Comparison of ENCODE assay signal across 1 cellular context in the genomic region with DNA sequence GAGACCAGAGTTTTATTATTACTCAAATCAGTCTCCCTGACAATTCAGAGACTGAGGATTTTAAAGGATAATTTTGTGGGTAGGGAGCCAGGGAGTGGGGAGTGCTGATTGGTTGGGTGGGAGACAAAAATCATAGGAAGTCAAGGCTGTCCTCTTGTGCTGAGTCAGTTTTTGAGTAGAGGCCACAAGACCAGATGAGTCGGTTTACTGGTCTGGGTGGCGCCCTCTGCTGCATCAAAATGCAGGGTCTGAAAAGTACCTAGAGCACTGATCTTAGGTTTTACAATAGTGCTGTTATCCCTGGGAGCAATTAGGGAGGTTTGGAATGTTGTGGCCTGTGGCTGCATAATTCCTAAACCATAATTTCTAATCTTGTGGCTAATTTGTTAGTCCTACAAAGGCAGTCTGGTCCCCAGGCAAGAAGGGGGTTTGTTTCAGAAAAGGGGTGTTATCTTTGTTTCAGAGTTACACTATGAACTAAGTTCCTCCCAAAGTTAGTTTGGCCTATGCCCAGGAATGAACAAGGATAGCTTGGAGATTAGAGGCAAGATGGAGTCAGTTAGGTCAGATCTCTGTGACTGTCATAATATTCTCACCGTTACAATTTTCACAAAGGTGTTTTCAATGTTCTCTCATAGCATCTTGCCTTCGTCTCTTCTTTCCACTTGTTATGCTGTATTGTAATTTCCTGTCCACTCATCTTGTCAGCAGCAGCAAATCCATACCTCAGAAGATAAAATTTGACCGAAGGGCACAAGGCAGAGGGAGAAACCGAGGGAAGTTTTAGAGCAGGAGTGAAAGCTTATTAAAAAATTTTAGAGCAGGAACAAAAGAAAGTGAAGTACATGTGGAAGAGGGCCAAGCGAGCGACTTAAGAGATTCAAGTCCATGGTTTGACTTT.
TF ChIP-seq lines count a peak whose summit lies in the region.

No MANE protein-coding gene starts in this region.

TF ChIP-seq in K562, 482 proteins besides CTCF, POLR2A, EP300 and RAD21 (continued from another document and continues in another):
- TF ChIP-seq, protein P1, sequence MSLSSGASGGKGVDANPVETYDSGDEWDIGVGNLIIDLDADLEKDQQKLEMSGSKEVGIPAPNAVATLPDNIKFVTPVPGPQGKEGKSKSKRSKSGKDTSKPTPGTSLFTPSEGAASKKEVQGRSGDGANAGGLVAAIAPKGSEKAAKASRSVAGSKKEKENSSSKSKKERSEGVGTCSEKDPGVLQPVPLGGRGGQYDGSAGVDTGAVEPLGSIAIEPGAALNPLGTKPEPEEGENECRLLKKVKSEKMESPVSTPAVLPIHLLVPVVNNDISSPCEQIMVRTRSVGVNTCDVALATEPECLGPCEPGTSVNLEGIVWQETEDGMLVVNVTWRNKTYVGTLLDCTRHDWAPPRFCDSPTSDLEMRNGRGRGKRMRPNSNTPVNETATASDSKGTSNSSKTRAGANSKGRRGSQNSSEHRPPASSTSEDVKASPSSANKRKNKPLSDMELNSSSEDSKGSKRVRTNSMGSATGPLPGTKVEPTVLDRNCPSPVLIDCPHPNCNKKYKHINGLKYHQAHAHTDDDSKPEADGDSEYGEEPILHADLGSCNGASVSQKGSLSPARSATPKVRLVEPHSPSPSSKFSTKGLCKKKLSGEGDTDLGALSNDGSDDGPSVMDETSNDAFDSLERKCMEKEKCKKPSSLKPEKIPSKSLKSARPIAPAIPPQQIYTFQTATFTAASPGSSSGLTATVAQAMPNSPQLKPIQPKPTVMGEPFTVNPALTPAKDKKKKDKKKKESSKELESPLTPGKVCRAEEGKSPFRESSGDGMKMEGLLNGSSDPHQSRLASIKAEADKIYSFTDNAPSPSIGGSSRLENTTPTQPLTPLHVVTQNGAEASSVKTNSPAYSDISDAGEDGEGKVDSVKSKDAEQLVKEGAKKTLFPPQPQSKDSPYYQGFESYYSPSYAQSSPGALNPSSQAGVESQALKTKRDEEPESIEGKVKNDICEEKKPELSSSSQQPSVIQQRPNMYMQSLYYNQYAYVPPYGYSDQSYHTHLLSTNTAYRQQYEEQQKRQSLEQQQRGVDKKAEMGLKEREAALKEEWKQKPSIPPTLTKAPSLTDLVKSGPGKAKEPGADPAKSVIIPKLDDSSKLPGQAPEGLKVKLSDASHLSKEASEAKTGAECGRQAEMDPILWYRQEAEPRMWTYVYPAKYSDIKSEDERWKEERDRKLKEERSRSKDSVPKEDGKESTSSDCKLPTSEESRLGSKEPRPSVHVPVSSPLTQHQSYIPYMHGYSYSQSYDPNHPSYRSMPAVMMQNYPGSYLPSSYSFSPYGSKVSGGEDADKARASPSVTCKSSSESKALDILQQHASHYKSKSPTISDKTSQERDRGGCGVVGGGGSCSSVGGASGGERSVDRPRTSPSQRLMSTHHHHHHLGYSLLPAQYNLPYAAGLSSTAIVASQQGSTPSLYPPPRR (CRISPR knock-in tag; IDR thresholded peaks at IDR 0.05; ENCODE audit: borderline replicate concordance): no peak
- TF ChIP-seq ZNF212 (CRISPR knock-in tag; IDR thresholded peaks at IDR 0.05) (no peak), FOXM1 (IDR thresholded peaks at IDR 0.05; ENCODE audit: low read depth) (no peak), FOXM1 (CRISPR knock-in tag; IDR thresholded peaks at IDR 0.05; ENCODE audit: low read depth) (no peak), MEF2A (IDR thresholded peaks at IDR 0.05; ENCODE audit: control insufficient read depth, low read depth, low read length) (no peak), IRF2 (CRISPR knock-in tag; IDR thresholded peaks at IDR 0.05) (no peak), TGIF2 (CRISPR knock-in tag; IDR thresholded peaks at IDR 0.05) (no peak), ARID2 (IDR thresholded peaks at IDR 0.05) (no peak), ATF7 (IDR thresholded peaks at IDR 0.05) (no peak), POLR2H (tag; IDR thresholded peaks at IDR 0.05; ENCODE audit: low read depth) (no peak), ZNF589 (CRISPR knock-in tag; IDR thresholded peaks at IDR 0.05; ENCODE audit: low read depth) (peak; percentile 82), ESRRB (CRISPR knock-in tag; IDR thresholded peaks at IDR 0.05; ENCODE audit: borderline replicate concordance) (no peak), NFE2 (IDR thresholded peaks at IDR 0.05; ENCODE audit: low read depth) (peak; percentile 83), MTA2 (IDR thresholded peaks at IDR 0.05; ENCODE audit: low read depth) (no peak), ZBTB1 (CRISPR knock-in tag; IDR thresholded peaks at IDR 0.05; ENCODE audit: borderline replicate concordance, low read depth) (no peak), MBD2 (IDR thresholded peaks at IDR 0.05; ENCODE audit: borderline replicate concordance, low read depth) (no peak), BCL6 (CRISPR knock-in tag; IDR thresholded peaks at IDR 0.05) (no peak), ZFP30 (CRISPR knock-in tag; IDR thresholded peaks at IDR 0.05; ENCODE audit: borderline replicate concordance) (no peak), C11orf30 (IDR thresholded peaks at IDR 0.05; ENCODE audit: low read depth) (peak; percentile 91), NONO (IDR thresholded peaks at IDR 0.05; ENCODE audit: low read depth in 2 of 2, low read length in 1 of 2) (no peak), NUFIP1 (IDR thresholded peaks at IDR 0.05; ENCODE audit: partially characterized antibody) (no peak)
- TF ChIP-seq, protein P2, sequence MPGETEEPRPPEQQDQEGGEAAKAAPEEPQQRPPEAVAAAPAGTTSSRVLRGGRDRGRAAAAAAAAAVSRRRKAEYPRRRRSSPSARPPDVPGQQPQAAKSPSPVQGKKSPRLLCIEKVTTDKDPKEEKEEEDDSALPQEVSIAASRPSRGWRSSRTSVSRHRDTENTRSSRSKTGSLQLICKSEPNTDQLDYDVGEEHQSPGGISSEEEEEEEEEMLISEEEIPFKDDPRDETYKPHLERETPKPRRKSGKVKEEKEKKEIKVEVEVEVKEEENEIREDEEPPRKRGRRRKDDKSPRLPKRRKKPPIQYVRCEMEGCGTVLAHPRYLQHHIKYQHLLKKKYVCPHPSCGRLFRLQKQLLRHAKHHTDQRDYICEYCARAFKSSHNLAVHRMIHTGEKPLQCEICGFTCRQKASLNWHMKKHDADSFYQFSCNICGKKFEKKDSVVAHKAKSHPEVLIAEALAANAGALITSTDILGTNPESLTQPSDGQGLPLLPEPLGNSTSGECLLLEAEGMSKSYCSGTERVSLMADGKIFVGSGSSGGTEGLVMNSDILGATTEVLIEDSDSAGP (CRISPR knock-in tag; IDR thresholded peaks at IDR 0.05): no peak
- TF ChIP-seq, protein P3, sequence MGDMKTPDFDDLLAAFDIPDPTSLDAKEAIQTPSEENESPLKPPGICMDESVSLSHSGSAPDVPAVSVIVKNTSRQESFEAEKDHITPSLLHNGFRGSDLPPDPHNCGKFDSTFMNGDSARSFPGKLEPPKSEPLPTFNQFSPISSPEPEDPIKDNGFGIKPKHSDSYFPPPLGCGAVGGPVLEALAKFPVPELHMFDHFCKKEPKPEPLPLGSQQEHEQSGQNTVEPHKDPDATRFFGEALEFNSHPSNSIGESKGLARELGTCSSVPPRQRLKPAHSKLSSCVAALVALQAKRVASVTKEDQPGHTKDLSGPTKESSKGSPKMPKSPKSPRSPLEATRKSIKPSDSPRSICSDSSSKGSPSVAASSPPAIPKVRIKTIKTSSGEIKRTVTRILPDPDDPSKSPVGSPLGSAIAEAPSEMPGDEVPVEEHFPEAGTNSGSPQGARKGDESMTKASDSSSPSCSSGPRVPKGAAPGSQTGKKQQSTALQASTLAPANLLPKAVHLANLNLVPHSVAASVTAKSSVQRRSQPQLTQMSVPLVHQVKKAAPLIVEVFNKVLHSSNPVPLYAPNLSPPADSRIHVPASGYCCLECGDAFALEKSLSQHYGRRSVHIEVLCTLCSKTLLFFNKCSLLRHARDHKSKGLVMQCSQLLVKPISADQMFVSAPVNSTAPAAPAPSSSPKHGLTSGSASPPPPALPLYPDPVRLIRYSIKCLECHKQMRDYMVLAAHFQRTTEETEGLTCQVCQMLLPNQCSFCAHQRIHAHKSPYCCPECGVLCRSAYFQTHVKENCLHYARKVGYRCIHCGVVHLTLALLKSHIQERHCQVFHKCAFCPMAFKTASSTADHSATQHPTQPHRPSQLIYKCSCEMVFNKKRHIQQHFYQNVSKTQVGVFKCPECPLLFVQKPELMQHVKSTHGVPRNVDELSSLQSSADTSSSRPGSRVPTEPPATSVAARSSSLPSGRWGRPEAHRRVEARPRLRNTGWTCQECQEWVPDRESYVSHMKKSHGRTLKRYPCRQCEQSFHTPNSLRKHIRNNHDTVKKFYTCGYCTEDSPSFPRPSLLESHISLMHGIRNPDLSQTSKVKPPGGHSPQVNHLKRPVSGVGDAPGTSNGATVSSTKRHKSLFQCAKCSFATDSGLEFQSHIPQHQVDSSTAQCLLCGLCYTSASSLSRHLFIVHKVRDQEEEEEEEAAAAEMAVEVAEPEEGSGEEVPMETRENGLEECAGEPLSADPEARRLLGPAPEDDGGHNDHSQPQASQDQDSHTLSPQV (IDR thresholded peaks at IDR 0.05): no peak
- TF ChIP-seq, protein P4, sequence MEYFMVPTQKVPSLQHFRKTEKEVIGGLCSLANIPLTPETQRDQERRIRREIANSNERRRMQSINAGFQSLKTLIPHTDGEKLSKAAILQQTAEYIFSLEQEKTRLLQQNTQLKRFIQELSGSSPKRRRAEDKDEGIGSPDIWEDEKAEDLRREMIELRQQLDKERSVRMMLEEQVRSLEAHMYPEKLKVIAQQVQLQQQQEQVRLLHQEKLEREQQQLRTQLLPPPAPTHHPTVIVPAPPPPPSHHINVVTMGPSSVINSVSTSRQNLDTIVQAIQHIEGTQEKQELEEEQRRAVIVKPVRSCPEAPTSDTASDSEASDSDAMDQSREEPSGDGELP (CRISPR knock-in tag; IDR thresholded peaks at IDR 0.05; ENCODE audit: borderline replicate concordance): no peak
- TF ChIP-seq, protein P5, sequence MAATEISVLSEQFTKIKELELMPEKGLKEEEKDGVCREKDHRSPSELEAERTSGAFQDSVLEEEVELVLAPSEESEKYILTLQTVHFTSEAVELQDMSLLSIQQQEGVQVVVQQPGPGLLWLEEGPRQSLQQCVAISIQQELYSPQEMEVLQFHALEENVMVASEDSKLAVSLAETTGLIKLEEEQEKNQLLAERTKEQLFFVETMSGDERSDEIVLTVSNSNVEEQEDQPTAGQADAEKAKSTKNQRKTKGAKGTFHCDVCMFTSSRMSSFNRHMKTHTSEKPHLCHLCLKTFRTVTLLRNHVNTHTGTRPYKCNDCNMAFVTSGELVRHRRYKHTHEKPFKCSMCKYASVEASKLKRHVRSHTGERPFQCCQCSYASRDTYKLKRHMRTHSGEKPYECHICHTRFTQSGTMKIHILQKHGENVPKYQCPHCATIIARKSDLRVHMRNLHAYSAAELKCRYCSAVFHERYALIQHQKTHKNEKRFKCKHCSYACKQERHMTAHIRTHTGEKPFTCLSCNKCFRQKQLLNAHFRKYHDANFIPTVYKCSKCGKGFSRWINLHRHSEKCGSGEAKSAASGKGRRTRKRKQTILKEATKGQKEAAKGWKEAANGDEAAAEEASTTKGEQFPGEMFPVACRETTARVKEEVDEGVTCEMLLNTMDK (IDR thresholded peaks at IDR 0.05; ENCODE audit: borderline replicate concordance, insufficient read depth, low read depth, low read length, poor library complexity, severe bottlenecking): peak; percentile 69
- TF ChIP-seq, protein P6, sequence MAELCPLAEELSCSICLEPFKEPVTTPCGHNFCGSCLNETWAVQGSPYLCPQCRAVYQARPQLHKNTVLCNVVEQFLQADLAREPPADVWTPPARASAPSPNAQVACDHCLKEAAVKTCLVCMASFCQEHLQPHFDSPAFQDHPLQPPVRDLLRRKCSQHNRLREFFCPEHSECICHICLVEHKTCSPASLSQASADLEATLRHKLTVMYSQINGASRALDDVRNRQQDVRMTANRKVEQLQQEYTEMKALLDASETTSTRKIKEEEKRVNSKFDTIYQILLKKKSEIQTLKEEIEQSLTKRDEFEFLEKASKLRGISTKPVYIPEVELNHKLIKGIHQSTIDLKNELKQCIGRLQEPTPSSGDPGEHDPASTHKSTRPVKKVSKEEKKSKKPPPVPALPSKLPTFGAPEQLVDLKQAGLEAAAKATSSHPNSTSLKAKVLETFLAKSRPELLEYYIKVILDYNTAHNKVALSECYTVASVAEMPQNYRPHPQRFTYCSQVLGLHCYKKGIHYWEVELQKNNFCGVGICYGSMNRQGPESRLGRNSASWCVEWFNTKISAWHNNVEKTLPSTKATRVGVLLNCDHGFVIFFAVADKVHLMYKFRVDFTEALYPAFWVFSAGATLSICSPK (IDR thresholded peaks at IDR 0.05; ENCODE audit: borderline replicate concordance): no peak
- TF ChIP-seq, protein P7, sequence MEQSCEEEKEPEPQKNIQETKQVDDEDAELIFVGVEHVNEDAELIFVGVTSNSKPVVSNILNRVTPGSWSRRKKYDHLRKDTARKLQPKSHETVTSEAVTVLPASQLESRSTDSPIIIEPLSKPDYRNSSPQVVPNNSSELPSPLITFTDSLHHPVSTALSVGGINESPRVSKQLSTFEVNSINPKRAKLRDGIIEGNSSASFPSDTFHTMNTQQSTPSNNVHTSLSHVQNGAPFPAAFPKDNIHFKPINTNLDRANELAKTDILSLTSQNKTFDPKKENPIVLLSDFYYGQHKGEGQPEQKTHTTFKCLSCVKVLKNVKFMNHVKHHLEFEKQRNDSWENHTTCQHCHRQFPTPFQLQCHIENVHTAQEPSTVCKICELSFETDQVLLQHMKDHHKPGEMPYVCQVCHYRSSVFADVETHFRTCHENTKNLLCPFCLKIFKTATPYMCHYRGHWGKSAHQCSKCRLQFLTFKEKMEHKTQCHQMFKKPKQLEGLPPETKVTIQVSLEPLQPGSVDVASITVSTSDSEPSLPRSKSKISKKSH (CRISPR knock-in tag; IDR thresholded peaks at IDR 0.05): no peak
- TF ChIP-seq, protein P8, sequence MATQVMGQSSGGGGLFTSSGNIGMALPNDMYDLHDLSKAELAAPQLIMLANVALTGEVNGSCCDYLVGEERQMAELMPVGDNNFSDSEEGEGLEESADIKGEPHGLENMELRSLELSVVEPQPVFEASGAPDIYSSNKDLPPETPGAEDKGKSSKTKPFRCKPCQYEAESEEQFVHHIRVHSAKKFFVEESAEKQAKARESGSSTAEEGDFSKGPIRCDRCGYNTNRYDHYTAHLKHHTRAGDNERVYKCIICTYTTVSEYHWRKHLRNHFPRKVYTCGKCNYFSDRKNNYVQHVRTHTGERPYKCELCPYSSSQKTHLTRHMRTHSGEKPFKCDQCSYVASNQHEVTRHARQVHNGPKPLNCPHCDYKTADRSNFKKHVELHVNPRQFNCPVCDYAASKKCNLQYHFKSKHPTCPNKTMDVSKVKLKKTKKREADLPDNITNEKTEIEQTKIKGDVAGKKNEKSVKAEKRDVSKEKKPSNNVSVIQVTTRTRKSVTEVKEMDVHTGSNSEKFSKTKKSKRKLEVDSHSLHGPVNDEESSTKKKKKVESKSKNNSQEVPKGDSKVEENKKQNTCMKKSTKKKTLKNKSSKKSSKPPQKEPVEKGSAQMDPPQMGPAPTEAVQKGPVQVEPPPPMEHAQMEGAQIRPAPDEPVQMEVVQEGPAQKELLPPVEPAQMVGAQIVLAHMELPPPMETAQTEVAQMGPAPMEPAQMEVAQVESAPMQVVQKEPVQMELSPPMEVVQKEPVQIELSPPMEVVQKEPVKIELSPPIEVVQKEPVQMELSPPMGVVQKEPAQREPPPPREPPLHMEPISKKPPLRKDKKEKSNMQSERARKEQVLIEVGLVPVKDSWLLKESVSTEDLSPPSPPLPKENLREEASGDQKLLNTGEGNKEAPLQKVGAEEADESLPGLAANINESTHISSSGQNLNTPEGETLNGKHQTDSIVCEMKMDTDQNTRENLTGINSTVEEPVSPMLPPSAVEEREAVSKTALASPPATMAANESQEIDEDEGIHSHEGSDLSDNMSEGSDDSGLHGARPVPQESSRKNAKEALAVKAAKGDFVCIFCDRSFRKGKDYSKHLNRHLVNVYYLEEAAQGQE (CRISPR knock-in tag; IDR thresholded peaks at IDR 0.05; ENCODE audit: low read depth): no peak
